12 cellular contexts compared by ENCODE assay signal in genomic region chr2:187462839-187463238, GRCh38. TPM values are rescaled to one million over a fixed set of nuclear protein-coding genes. Genes with fewer than 3 reads are reported as not detected.
DNase-seq lines count a peak whose midpoint lies in the region; ATAC-seq and TF ChIP-seq lines count a peak whose summit lies in the region.
"Had no signal": no experiment of that assay in that cellular context is flagged by ENCODE, and none has a peak within 500 bp of the region (broad histone marks: within the 10 kb centered on the region; RNA-seq: fewer than 3 reads in every experiment).

No MANE protein-coding gene starts in this region.

- H3K79me2 ChIP-seq in GM23338 (replicated peaks; ENCODE audit: insufficient read depth) = no peaks in the 10 kb centered on the region
- no peaks in the 10 kb centered on the region for H3K79me2 ChIP-seq in smooth muscle cell (ENCODE audit: low read depth)

- ATAC-seq in GM23338 = no peak
- peak; percentile 73 for ATAC-seq in left lobe of liver
- no peak for ATAC-seq in GM21381 (IDR thresholded peaks at IDR 0.05; ENCODE audit: unreplicated experiment)
- ATAC-seq: HCT116, K562 had no signal

- 48 to 63% methylated on average over 3 to 4 of the region's 4 CpGs for WGBS in endodermal cell (ENCODE audit: insufficient coverage in 1 of 2, insufficient read length in 1 of 2), 2 experiments
- 39% methylated on average over 4 of the region's 4 CpGs for WGBS in smooth muscle cell (ENCODE audit: low lambda C conversion rate)

- no peaks in the 10 kb centered on the region for H3K36me3 ChIP-seq in GM23338 (ENCODE audit: insufficient read depth)
- H3K36me3 ChIP-seq in endodermal cell (ENCODE audit: control insufficient read depth, insufficient read depth, low read length) = no peaks in the 10 kb centered on the region
- no peaks in the 10 kb centered on the region for H3K36me3 ChIP-seq in smooth muscle cell (ENCODE audit: low read depth)
- no peaks in the 10 kb centered on the region for H3K36me3 ChIP-seq in uterus
- H3K36me3 ChIP-seq: BLaER1 treated with 17β-estradiol and CSF1 and Interleukin-3, amounts not matched to agents 10 nM and 100 nM had no signal

- 0 out of 2 replicates have a peak, but pooled peaks cover 3% of the 10 kb centered on the region for H3K4me1 ChIP-seq in GM23338 (ENCODE audit: insufficient read depth)
- no peaks in the 10 kb centered on the region for H3K4me1 ChIP-seq in endodermal cell (ENCODE audit: control insufficient read depth, insufficient read depth, low read length)
- no peaks in the 10 kb centered on the region for H3K4me1 ChIP-seq in smooth muscle cell (ENCODE audit: low read depth)
- no peaks in the 10 kb centered on the region for H3K4me1 ChIP-seq in uterus

- H3K36me3 Mint-ChIP-seq in GM23338 (ENCODE audit: low read depth) = no peaks in the 10 kb centered on the region
- H3K36me3 Mint-ChIP-seq in endodermal cell (ENCODE audit: low read depth) = no peaks in the 10 kb centered on the region
- H3K36me3 Mint-ChIP-seq: CD4-positive, CD25-positive, alpha-beta regulatory T cell had no signal

- H3K27me3 Mint-ChIP-seq in GM23338 (ENCODE audit: insufficient read depth, low read depth, poor library complexity) = peaks cover 2% of the 10 kb centered on the region
- H3K27me3 Mint-ChIP-seq in endodermal cell (ENCODE audit: insufficient read depth) = peaks cover 6% of the 10 kb centered on the region
- H3K27me3 Mint-ChIP-seq: CD4-positive, CD25-positive, alpha-beta regulatory T cell had no signal

- H3K9me3 Mint-ChIP-seq in GM23338 = no peaks in the 10 kb centered on the region
- no peaks in the 10 kb centered on the region for H3K9me3 Mint-ChIP-seq in endodermal cell
- H3K9me3 Mint-ChIP-seq: CD4-positive, CD25-positive, alpha-beta regulatory T cell had no signal

- H2AFZ ChIP-seq in GM23338 = no peak overlapping the region
- no peak overlapping the region for H2AFZ ChIP-seq in smooth muscle cell (ENCODE audit: low read depth)

- no peaks in the 10 kb centered on the region for H3K27me3 ChIP-seq in GM23338 (ENCODE audit: insufficient read depth)
- H3K27me3 ChIP-seq in endodermal cell (ENCODE audit: control insufficient read depth, insufficient read depth, low read length, poor library complexity, severe bottlenecking) = no peaks in the 10 kb centered on the region
- H3K27me3 ChIP-seq in smooth muscle cell (ENCODE audit: low read depth) = no peaks in the 10 kb centered on the region
- no peaks in the 10 kb centered on the region for H3K27me3 ChIP-seq in uterus
- H3K27me3 ChIP-seq: BLaER1 treated with 17β-estradiol and CSF1 and Interleukin-3, amounts not matched to agents 10 nM and 100 nM had no signal

- H3K27ac Mint-ChIP-seq in GM23338 (no peak overlapping the region), endodermal cell (no peak overlapping the region)
- H3K27ac Mint-ChIP-seq: CD4-positive, CD25-positive, alpha-beta regulatory T cell had no signal

- no peak for TF ChIP-seq CTCF in GM23338 (conservative IDR thresholded peaks at IDR 0.05; ENCODE audit: low read depth in 2 of 2)
- TF ChIP-seq CTCF in endodermal cell (conservative IDR thresholded peaks at IDR 0.05) = no peak
- TF ChIP-seq CTCF in smooth muscle cell (IDR thresholded peaks at IDR 0.05; ENCODE audit: borderline replicate concordance, insufficient read depth, poor library complexity, severe bottlenecking) = no peak
- no peak for TF ChIP-seq CTCF in uterus (IDR thresholded peaks at IDR 0.05)

- H3K9ac ChIP-seq in endodermal cell (ENCODE audit: extremely low read depth, low read length, poor library complexity, severe bottlenecking) (no peak overlapping the region), smooth muscle cell (ENCODE audit: low read depth) (no peak overlapping the region)
- H3K9ac ChIP-seq: BLaER1 treated with 17β-estradiol and CSF1 and Interleukin-3, amounts not matched to agents 10 nM and 100 nM had no signal

- H3F3A ChIP-seq in GM23338 (replicated peaks; ENCODE audit: low read depth) = no peaks in the 10 kb centered on the region
- no peaks in the 10 kb centered on the region for H3F3A ChIP-seq in smooth muscle cell (ENCODE audit: low read depth)

- H3K27ac ChIP-seq in GM23338 (ENCODE audit: low read depth) (no peak overlapping the region), endodermal cell (ENCODE audit: low read depth, low read length) (no peak overlapping the region), smooth muscle cell (ENCODE audit: low read depth) (no peak overlapping the region), uterus (no peak overlapping the region)
- H3K27ac ChIP-seq: BLaER1 treated with 17β-estradiol and CSF1 and Interleukin-3, amounts not matched to agents 10 nM and 100 nM had no signal

- TF ChIP-seq POLR2A in uterus (IDR thresholded peaks at IDR 0.05) = no peak

- peak overlapping the region; percentile 61; the same call in 2 of the 3 replicates for H3K4me3 Mint-ChIP-seq in GM23338
- H3K4me3 Mint-ChIP-seq in endodermal cell = peak overlapping the region; percentile 68
- H3K4me3 Mint-ChIP-seq: CD4-positive, CD25-positive, alpha-beta regulatory T cell had no signal

- H3K4me3 ChIP-seq in GM23338 (no peak overlapping the region), endodermal cell (ENCODE audit: low read length) (no peak overlapping the region), smooth muscle cell (no peak overlapping the region), uterus (no peak overlapping the region)
- H3K4me3 ChIP-seq: BLaER1 treated with 17β-estradiol and CSF1 and Interleukin-3, amounts not matched to agents 10 nM and 100 nM; K562 had no signal

- intact Hi-C loops in uterus (cut with DNase I; ENCODE audit: low total_unique reads) = no loop called here

- H4K20me1 ChIP-seq in GM23338 (replicated peaks; ENCODE audit: insufficient read depth) (no peaks in the 10 kb centered on the region), smooth muscle cell (ENCODE audit: low read depth) (no peaks in the 10 kb centered on the region)
- H4K20me1 ChIP-seq: BLaER1 treated with 17β-estradiol and CSF1 and Interleukin-3, amounts not matched to agents 10 nM and 100 nM had no signal

- H3K4me1 Mint-ChIP-seq in GM23338 (no peaks in the 10 kb centered on the region), endodermal cell (peaks cover 1% of the 10 kb centered on the region)
- H3K4me1 Mint-ChIP-seq: CD4-positive, CD25-positive, alpha-beta regulatory T cell had no signal

- H3K9me2 ChIP-seq in GM23338 (ENCODE audit: insufficient read depth) = no peaks in the 10 kb centered on the region

- DNase-seq in GM23338 (ENCODE audit: low spot score) = no peak
- DNase-seq in endodermal cell = no peak
- DNase-seq in left lobe of liver (ENCODE audit: low spot score) = no peak
- DNase-seq in smooth muscle cell (lab: John Stamatoyannopoulos, UW; ENCODE audit: unreplicated experiment) = no peak
- DNase-seq in uterus = no peak
- DNase-seq in medulla oblongata (ENCODE audit: extremely low spot score) = no peak
- DNase-seq: ACHN; CD4-positive, CD25-positive, alpha-beta regulatory T cell had no signal

- H3K4me2 ChIP-seq in GM23338 = no peak overlapping the region
- peak overlapping the region; percentile 49 for H3K4me2 ChIP-seq in smooth muscle cell
- H3K4me2 ChIP-seq: BLaER1 treated with 17β-estradiol and CSF1 and Interleukin-3, amounts not matched to agents 10 nM and 100 nM had no signal

- H3K9me3 ChIP-seq in endodermal cell (ENCODE audit: control insufficient read depth, low read length) (no peaks in the 10 kb centered on the region), smooth muscle cell (replicated peaks; ENCODE audit: low read depth) (no peaks in the 10 kb centered on the region), uterus (no peaks in the 10 kb centered on the region)
- H3K9me3 ChIP-seq: BLaER1 treated with 17β-estradiol and CSF1 and Interleukin-3, amounts not matched to agents 10 nM and 100 nM had no signal

TF ChIP-seq in GM23338, 12 proteins besides CTCF, POLR2A, EP300 and RAD21:
- TF ChIP-seq EZH2phosphoT487 (IDR thresholded peaks at IDR 0.05; ENCODE audit: unreplicated experiment) (no peak), NANOG (IDR thresholded peaks at IDR 0.05; ENCODE audit: borderline replicate concordance) (no peak), POLR2AphosphoS5 (IDR thresholded peaks at IDR 0.05; ENCODE audit: low read depth) (no peak), STAT1 (IDR thresholded peaks at IDR 0.05; ENCODE audit: unreplicated experiment) (no peak)
TF ChIP-seq in GM23338: peak in this region for 0.

RNA-seq across cellular contexts. Expression of gene CALCRL, which starts 14.8 kb away (rescaled TPM):
- 5.9 and 10.9 TPM in 2 replicates for total RNA-seq in GM23338 (2014; rRNA removed; shearing (Covaris generic))
- polyA plus RNA-seq in GM23338 (2016; fragmentation: Nextera tagmentation; extraction: Ambion mirVana) (2.6 and 3.2 TPM in 2 replicates), smooth muscle cell (0.61 and 0.77 TPM in 2 replicates)
- total RNA-seq in endodermal cell (under 1 TPM; 0.22 to 0.79 TPM), left lobe of liver (5.2 TPM), smooth muscle cell (1.6 and 1.7 TPM in 2 replicates), uterus (100 to 1,000 TPM in 2 of 4 donors, 10 to 100 TPM in 2; 50.0 to 182 (median 104) TPM)
- polyA plus RNA-seq in endodermal cell (2013, experiment 1 of 2) = 5.7 TPM
- 6.7 TPM for polyA plus RNA-seq in endodermal cell (2013, experiment 2 of 2)
